In genomic region chr4:151690164-151690856, GRCh38 we compare ENCODE assay signal across 15 cellular contexts.
A peak's percentile ranks its signal among the peaks of the same experiment; 100 is the strongest.
DNase-seq lines count a peak whose midpoint lies in the region; ATAC-seq and TF ChIP-seq lines count a peak whose summit lies in the region.
"Had no signal": no experiment of that assay in that cellular context is flagged by ENCODE, and none has a peak within 500 bp of the region (broad histone marks: within the 10 kb centered on the region; RNA-seq: fewer than 3 reads in every experiment).

No MANE protein-coding gene starts in this region.

- peak overlapping the region; percentile 32; the same call in 1 of the 2 replicates for H3K18ac ChIP-seq in IMR-90 (ENCODE audit: low read depth, low read length)

- TF ChIP-seq POLR2A in IMR-90 (IDR thresholded peaks at IDR 0.05; ENCODE audit: low read depth, low read length) = no peak
- no peak for TF ChIP-seq POLR2A in lower leg skin (IDR thresholded peaks at IDR 0.05)

- in situ Hi-C loops in IMR-90 (cut with MboI; ENCODE audit: low sequenced_read_pairs) = no loop called here

- H2BK5ac ChIP-seq in IMR-90 (ENCODE audit: low read depth, low read length, poor library complexity, severe bottlenecking) = peak overlapping the region; percentile 59

- H3K56ac ChIP-seq in IMR-90 (ENCODE audit: extremely low read depth, insufficient read depth, low read length) = peak overlapping the region; percentile 2; the same call in 1 of the 2 replicates

- no TSS peak for BruUV-seq in IMR-90 (replicated peaks; lab: Mats Ljungman, UMichigan)

- peak overlapping the region in 1 of 2 experiments; percentile 60; a peak in 3 of 4 replicates for H4K8ac ChIP-seq in IMR-90 (ENCODE audit: low read depth in 2 of 2, low read length in 2 of 2)

- POLR2A ChIA-PET in IMR-90 (lab: Charles Lee; ENCODE audit: unreplicated experiment) = no interaction called here

- H2BK20ac ChIP-seq in IMR-90 (ENCODE audit: low read depth, low read length) = peak overlapping the region; percentile 60; the same call in 1 of the 2 replicates

- H2AFZ ChIP-seq in ACC112 (ENCODE audit: low read length, unreplicated experiment) (no peak overlapping the region), IMR-90 (replicated peaks; ENCODE audit: low read length, poor library complexity) (no peak overlapping the region)

- H4K5ac ChIP-seq in IMR-90 (ENCODE audit: low read depth, low read length) = peak overlapping the region; percentile 11; the same call in 1 of the 2 replicates

- CTCF ChIA-PET in IMR-90 (lab: Yijun Ruan, JAX) = interaction anchor here (0.6 to 1.6 kb wide), 2 partner anchors 573 to 863 kb away, joined by 3 read pairs; no protein-coding TSS in a partner anchor

- peak overlapping the region; percentile 14 for H2BK120ac ChIP-seq in IMR-90 (ENCODE audit: low read depth, low read length)

- H3K9ac ChIP-seq in IMR-90 (ENCODE audit: low read depth, low read length) (no peak overlapping the region), muscle layer of colon (ENCODE audit: low read length) (no peak overlapping the region)

- peaks cover 12% of the 10 kb centered on the region for H3K9me1 ChIP-seq in IMR-90 (ENCODE audit: insufficient read depth, low read length)

- H3K27me3 ChIP-seq in ACC112 (ENCODE audit: insufficient read depth, low read length) (no peaks in the 10 kb centered on the region), IMR-90 (ENCODE audit: control insufficient read depth, insufficient read depth, low read length) (no peaks in the 10 kb centered on the region), dorsolateral prefrontal cortex (no peaks in the 10 kb centered on the region), muscle layer of colon (ENCODE audit: control insufficient read depth in 1 of 2, insufficient read depth in 2 of 2, low read length in 2 of 2) (no peaks in the 10 kb centered on the region)
- H3K27me3 ChIP-seq: ovary had no signal

- no CpG with 5 or more reads among the region's 4 CpGs for WGBS in IMR-90 (ENCODE audit: extremely low coverage in 2 of 2, insufficient read length in 1 of 2), 2 experiments
- WGBS in lower leg skin, 2 donors = 20 to 26% methylated on average over 4 of the region's 4 CpGs

- ATAC-seq in IMR-90 (ENCODE audit: low read depth) (peak; percentile 68), GM19455 (IDR thresholded peaks at IDR 0.05; ENCODE audit: unreplicated experiment) (no peak), GM21619 (IDR thresholded peaks at IDR 0.05; ENCODE audit: unreplicated experiment) (no peak)

- H2AK5ac ChIP-seq in IMR-90 (ENCODE audit: low read depth, low read length) = no peak overlapping the region

- no peak for TF ChIP-seq CTCF in IMR-90 (conservative IDR thresholded peaks at IDR 0.05; ENCODE audit: low read depth, low read length)
- TF ChIP-seq CTCF in dorsolateral prefrontal cortex (IDR thresholded peaks at IDR 0.05 in 54 of 56, conservative IDR thresholded peaks at IDR 0.05 in 2 of 56; ENCODE audit: low read depth in 1 of 56, partially characterized antibody in 56 of 56) = no peak
- no peak for TF ChIP-seq CTCF in lower leg skin (IDR thresholded peaks at IDR 0.05)

- H3K4ac ChIP-seq in IMR-90 (ENCODE audit: low read depth, low read length) = peak overlapping the region; percentile 66

- H4K91ac ChIP-seq in IMR-90 (ENCODE audit: insufficient read depth, low read depth, low read length) = peak overlapping the region; percentile 75; the same call in 1 of the 2 replicates

- dilution Hi-C loops in IMR-90 (cut with HindIII; ENCODE audit: low sequenced_read_pairs, unreplicated experiment) = no loop called here

- no peak for TF ChIP-seq RAD21 in IMR-90 (IDR thresholded peaks at IDR 0.05; ENCODE audit: low read length)

- no peak overlapping the region for H3K4me3 ChIP-seq in ACC112 (ENCODE audit: low read depth, low read length)
- H3K4me3 ChIP-seq in IMR-90 (ENCODE audit: insufficient read depth, low read depth, low read length) = no peak overlapping the region
- no peak overlapping the region for H3K4me3 ChIP-seq in dorsolateral prefrontal cortex
- H3K4me3 ChIP-seq in muscle layer of colon (ENCODE audit: low read depth in 1 of 2, low read length in 2 of 2) = no peak overlapping the region
- no peak overlapping the region for H3K4me3 ChIP-seq in lower leg skin (ENCODE audit: low read depth, poor library complexity, severe bottlenecking)
- H3K4me3 ChIP-seq: ovary had no signal

- no peaks in the 10 kb centered on the region for H4K20me1 ChIP-seq in IMR-90 (ENCODE audit: insufficient read depth, low read length)

- H2BK15ac ChIP-seq in IMR-90 (ENCODE audit: low read depth, low read length) = peak overlapping the region; percentile 19; the same call in 1 of the 3 replicates

- H3K79me2 ChIP-seq in ACC112 (ENCODE audit: control insufficient read depth, insufficient read depth, low read length, unreplicated experiment) = no peaks in the 10 kb centered on the region

- H3K14ac ChIP-seq in IMR-90 (replicated peaks; ENCODE audit: low read depth, low read length) = 0 out of 2 replicates have a peak overlapping the region, but pooled peaks have one; percentile 15

- H3K4me1 ChIP-seq in ACC112 (ENCODE audit: control insufficient read depth, insufficient read depth, low read length, unreplicated experiment) (peaks cover 19% of the 10 kb centered on the region), IMR-90 (ENCODE audit: control insufficient read depth, insufficient read depth, low read length) (peaks cover 38% of the 10 kb centered on the region), muscle layer of colon (ENCODE audit: insufficient read depth, low read length) (peaks cover 42% of the 10 kb centered on the region)

- H3K36me3 ChIP-seq in ACC112 (ENCODE audit: insufficient read depth, low read length) (no peaks in the 10 kb centered on the region), IMR-90 (ENCODE audit: control insufficient read depth, insufficient read depth, low read length) (no peaks in the 10 kb centered on the region), muscle layer of colon (ENCODE audit: insufficient read depth, low read length) (no peaks in the 10 kb centered on the region)
- H3K36me3 ChIP-seq: ovary had no signal

- peak overlapping the region; percentile 24 for H3K4me2 ChIP-seq in IMR-90 (ENCODE audit: low read depth, low read length)

- H3K23ac ChIP-seq in IMR-90 (ENCODE audit: low read depth, low read length) = no peak overlapping the region; the same call in 1 of the 2 replicates

- intact Hi-C loops in IMR-90 (cut with micrococcal nuclease) = loop anchor here (5.0 kb wide), 2 partner anchors 57 to 72 kb away; partner anchors contain the start of gene GATB
- intact Hi-C loops in dorsolateral prefrontal cortex (cut with DNase I) = no loop called here
- intact Hi-C loops in lower leg skin (cut with DNase I; ENCODE audit: low total_unique reads) = no loop called here

- DNase-seq in IMR-90 = peak; percentile 74
- DNase-seq in dorsolateral prefrontal cortex = no peak
- no peak for DNase-seq in ureter (ENCODE audit: low spot score)
- no peak for DNase-seq in lower leg skin (ENCODE audit: low spot score in 2 of 2)
- DNase-seq: ACHN; activated CD4-positive, CD25-positive, alpha-beta regulatory T cell treated with anti-CD3 and anti-CD28 coated beads, Interleukin-2, amount 50 U/mL, for 72 hours; activated effector memory CD4-positive, alpha-beta T cell treated with anti-CD3 and anti-CD28 coated beads, Interleukin-2, amount 50 U/mL, for 16 hours; effector CD4-positive, alpha-beta T cell; immature natural killer cell; KBM-7; ovary had no signal

- H3K9me3 ChIP-seq in IMR-90 (ENCODE audit: control insufficient read depth, insufficient read depth, low read length) (no peaks in the 10 kb centered on the region), muscle layer of colon (ENCODE audit: low read length) (no peaks in the 10 kb centered on the region)
- H3K9me3 ChIP-seq: ovary had no signal

- H3K79me1 ChIP-seq in IMR-90 (ENCODE audit: low read depth in 1 of 2, low read length in 2 of 2) = no peaks in the 10 kb centered on the region

- H2AK9ac ChIP-seq in IMR-90 (replicated peaks; ENCODE audit: low read depth, low read length, poor library complexity) = no peak overlapping the region

- H3K27ac ChIP-seq in ACC112 (ENCODE audit: low read depth, low read length) = peak overlapping the region; percentile 11; the same call in 1 of the 2 replicates
- peak overlapping the region; percentile 46; the same call in 1 of the 2 replicates for H3K27ac ChIP-seq in IMR-90 (ENCODE audit: insufficient read depth, low read length)
- peak overlapping the region in 53 of 59 donors; percentile 6 to 87 (median 71) for H3K27ac ChIP-seq in dorsolateral prefrontal cortex
- H3K27ac ChIP-seq in muscle layer of colon (ENCODE audit: low read depth, low read length) = peak overlapping the region; percentile 12
- H3K27ac ChIP-seq: ovary had no signal

TF ChIP-seq in IMR-90, 13 proteins besides CTCF, POLR2A, EP300 and RAD21:
- TF ChIP-seq MXI1 (IDR thresholded peaks at IDR 0.05; ENCODE audit: borderline replicate concordance, low read depth, low read length) (no peak), USF2 (IDR thresholded peaks at IDR 0.05; ENCODE audit: low read depth, low read length) (no peak), RFX5 (IDR thresholded peaks at IDR 0.05; ENCODE audit: low read depth, low read length) (no peak)

Comparison
In these comparisons a context has a peak if more than half of its experiments do, and no peak if none do; other contexts are left out.
1. H3K27ac ChIP-seq: peak in every context shown above with its lines; median percentile 71 in dorsolateral prefrontal cortex; 46 in IMR-90; 12 in muscle layer of colon; 11 in ACC112.